In genomic region chr10:124249812-124250432, GRCh38 we compare ENCODE assay signal across 11 cellular contexts.
DNase-seq lines count a peak whose midpoint lies in the region; ATAC-seq and TF ChIP-seq lines count a peak whose summit lies in the region.
"Had no signal": no experiment of that assay in that cellular context is flagged by ENCODE, and none has a peak within 500 bp of the region (broad histone marks: within the 10 kb centered on the region; RNA-seq: fewer than 3 reads in every experiment).

No MANE protein-coding gene starts in this region.

- no peak overlapping the region for H3K4me2 ChIP-seq in PC-3 (ENCODE audit: low read length)

- H3K9ac ChIP-seq in PC-3 (ENCODE audit: low read length) = no peak overlapping the region

- no peak overlapping the region for H3K4me3 Mint-ChIP-seq in glutamatergic neuron (ENCODE audit: unreplicated experiment)
- H3K4me3 Mint-ChIP-seq: activated CD4-positive, alpha-beta memory T cell treated with anti-CD3 and anti-CD28 coated beads for 36 hours; activated naive CD8-positive, alpha-beta T cell treated with anti-CD3 and anti-CD28 coated beads, Interleukin-2, amount 10 ng/mL, durations not matched to agents 7 days and 5 days; CD8-positive, alpha-beta memory T cell had no signal

- no peaks in the 10 kb centered on the region for H3K9me2 ChIP-seq in PC-3 (replicated peaks; ENCODE audit: low read length)

- H3K36me3 Mint-ChIP-seq in glutamatergic neuron (ENCODE audit: unreplicated experiment) = peaks cover under 1% of the 10 kb centered on the region
- H3K36me3 Mint-ChIP-seq: activated CD4-positive, alpha-beta memory T cell treated with anti-CD3 and anti-CD28 coated beads for 36 hours; activated naive CD8-positive, alpha-beta T cell treated with anti-CD3 and anti-CD28 coated beads, Interleukin-2, amount 10 ng/mL, durations not matched to agents 7 days and 5 days; CD8-positive, alpha-beta memory T cell had no signal

- H3K4me1 Mint-ChIP-seq in glutamatergic neuron (ENCODE audit: low read depth, unreplicated experiment) = peaks cover 9% of the 10 kb centered on the region
- H3K4me1 Mint-ChIP-seq: activated naive CD8-positive, alpha-beta T cell treated with anti-CD3 and anti-CD28 coated beads, Interleukin-2, amount 10 ng/mL, durations not matched to agents 7 days and 5 days; CD8-positive, alpha-beta memory T cell had no signal

- CTCF ChIA-PET in PC-3 (lab: Charles Lee) = no interaction called here
- CTCF ChIA-PET in GM10248 (lab: Yijun Ruan, JAX) = interaction anchor here (0.6 to 1.0 kb wide), 2 partner anchors 34 to 40 kb away, joined by 3 read pairs; no protein-coding TSS in a partner anchor

- TF ChIP-seq CTCF in GM12875 (IDR thresholded peaks at IDR 0.05; ENCODE audit: borderline replicate concordance, insufficient read depth, low read depth, low read length) = peak; percentile 16; the same call in 1 of the 2 replicates
- peak; percentile 37; the same call in 1 of the 2 replicates for TF ChIP-seq CTCF in PC-3 (conservative IDR thresholded peaks at IDR 0.05; ENCODE audit: low read depth, low read length)
- TF ChIP-seq CTCF in glutamatergic neuron (IDR thresholded peaks at IDR 0.05; ENCODE audit: partially characterized antibody, unreplicated experiment) = no peak
- TF ChIP-seq CTCF in GM10248 (IDR thresholded peaks at IDR 0.05; ENCODE audit: control extremely low read depth, extremely low read depth, low read depth, missing control alignments) = no peak

- POLR2A ChIA-PET in PC-3 (lab: Charles Lee; ENCODE audit: unreplicated experiment) (no interaction called here), GM10248 (lab: Yijun Ruan, JAX) (no interaction called here)

- BruUV-seq in PC-3 (replicated peaks; lab: Mats Ljungman, UMichigan) = no TSS peak

- intact Hi-C loops in PC-3 (cut with micrococcal nuclease) = no loop called here

- H3K9me3 ChIP-seq in PC-3 (ENCODE audit: low read length) = no peaks in the 10 kb centered on the region

- no peak overlapping the region for H2AFZ ChIP-seq in PC-3 (ENCODE audit: low read length)

- no peaks in the 10 kb centered on the region for H3K4me1 ChIP-seq in PC-3 (ENCODE audit: insufficient read depth, low read length)

- no peaks in the 10 kb centered on the region for H3K36me3 ChIP-seq in PC-3 (ENCODE audit: low read depth, low read length)

- H3K27ac Mint-ChIP-seq in glutamatergic neuron (ENCODE audit: unreplicated experiment) = peak overlapping the region; percentile 48
- H3K27ac Mint-ChIP-seq: activated CD4-positive, alpha-beta memory T cell treated with anti-CD3 and anti-CD28 coated beads for 36 hours; activated naive CD8-positive, alpha-beta T cell treated with anti-CD3 and anti-CD28 coated beads, Interleukin-2, amount 10 ng/mL, durations not matched to agents 7 days and 5 days; CD8-positive, alpha-beta memory T cell had no signal

- in situ Hi-C loops in ACHN (cut with HindIII; ENCODE audit: low pct_ligation_motif_present, low pct_unique_long_range_greater_than_20kb, low sequenced_read_pairs) = no loop called here

- H3K27me3 ChIP-seq in PC-3 (ENCODE audit: low read length) = no peaks in the 10 kb centered on the region

- peak; percentile 21 for DNase-seq in ACHN
- DNase-seq in PC-3 = peak; percentile 5
- no peak for DNase-seq in glutamatergic neuron
- no peak for DNase-seq in GM10248 (ENCODE audit: extremely low spot score)
- no peak for DNase-seq in NCI-H2107 (lab: John Stamatoyannopoulos, UW)
- DNase-seq in glomerular visceral epithelial cell (ENCODE audit: extremely low spot score) = no peak
- DNase-seq: activated CD4-positive, alpha-beta memory T cell treated with anti-CD3 and anti-CD28 coated beads for 36 hours; activated naive CD8-positive, alpha-beta T cell treated with anti-CD3 and anti-CD28 coated beads, Interleukin-2, amount 10 ng/mL, durations not matched to agents 7 days and 5 days had no signal

- no peaks in the 10 kb centered on the region for H3K79me2 ChIP-seq in PC-3 (ENCODE audit: low read length)

- no peak overlapping the region for H3K27ac ChIP-seq in PC-3 (ENCODE audit: low read length)

- H3K27me3 Mint-ChIP-seq in glutamatergic neuron (ENCODE audit: unreplicated experiment) = peaks cover 5% of the 10 kb centered on the region

- no peaks in the 10 kb centered on the region for H3F3A ChIP-seq in PC-3 (ENCODE audit: low read length, unreplicated experiment)

- no peaks in the 10 kb centered on the region for H4K20me1 ChIP-seq in PC-3 (ENCODE audit: low read length)

- peaks cover 2% of the 10 kb centered on the region for H3K9me3 Mint-ChIP-seq in glutamatergic neuron (ENCODE audit: unreplicated experiment)
- H3K9me3 Mint-ChIP-seq: activated CD4-positive, alpha-beta memory T cell treated with anti-CD3 and anti-CD28 coated beads for 36 hours; activated naive CD8-positive, alpha-beta T cell treated with anti-CD3 and anti-CD28 coated beads, Interleukin-2, amount 10 ng/mL, durations not matched to agents 7 days and 5 days; CD8-positive, alpha-beta memory T cell had no signal

- ATAC-seq in PC-3 (no peak), HG02970 (IDR thresholded peaks at IDR 0.05; ENCODE audit: low FRiP score, unreplicated experiment) (no peak)

- H3K4me3 ChIP-seq in GM12875 (ENCODE audit: low read depth, low read length) = no peak overlapping the region
- no peak overlapping the region for H3K4me3 ChIP-seq in PC-3 (ENCODE audit: low read length)

Comparison
In these comparisons a context has a peak if more than half of its experiments do, and no peak if none do; other contexts are left out.
1. DNase-seq: peak in ACHN (single experiment) and PC-3 (single experiment); none in glutamatergic neuron (single experiment), GM10248 (single experiment), NCI-H2107 (single experiment) and glomerular visceral epithelial cell (single experiment).
2. CTCF ChIP-seq: peak in GM12875 (single experiment) and PC-3 (single experiment); none in glutamatergic neuron (single experiment) and GM10248 (single experiment).